In genomic region chr10:52682766-52683165, GRCh38 we compare ENCODE assay signal across 18 cellular contexts.
A peak's percentile ranks its signal among the peaks of the same experiment; 100 is the strongest.
DNase-seq lines count a peak whose midpoint lies in the region; ATAC-seq, FAIRE-seq and TF ChIP-seq lines count a peak whose summit lies in the region.
"Had no signal": no experiment of that assay in that cellular context is flagged by ENCODE, and none has a peak within 500 bp of the region (broad histone marks: within the 10 kb centered on the region; RNA-seq: fewer than 3 reads in every experiment).

No MANE protein-coding gene starts in this region.

- no peaks in the 10 kb centered on the region for H3K36me3 Mint-ChIP-seq in activated naive CD8-positive, alpha-beta T cell treated with anti-CD3 and anti-CD28 coated beads for 36 hours
- H3K36me3 Mint-ChIP-seq: CD14-positive monocyte had no signal

- H3K27me3 ChIP-seq in small intestine (ENCODE audit: control insufficient read depth in 2 of 2, insufficient read depth in 2 of 2, low read length in 2 of 2) = no peaks in the 10 kb centered on the region

- no peaks in the 10 kb centered on the region for H3K9me3 Mint-ChIP-seq in activated naive CD8-positive, alpha-beta T cell treated with anti-CD3 and anti-CD28 coated beads for 36 hours

- no peaks in the 10 kb centered on the region for H3K27me3 Mint-ChIP-seq in activated naive CD8-positive, alpha-beta T cell treated with anti-CD3 and anti-CD28 coated beads for 36 hours

- DNase-seq in SIG-M5 treated with dmso at 0.1 percent for 504 hours (lab: John Stamatoyannopoulos, UW; ENCODE audit: unreplicated experiment) = peak; percentile 29
- no peak for DNase-seq in SIG-M5 (lab: John Stamatoyannopoulos, UW)
- DNase-seq in left colon = no peak
- DNase-seq in small intestine = peak; percentile 43
- no peak for DNase-seq in D341Med (ENCODE audit: low spot score)
- no peak for DNase-seq in activated naive CD8-positive, alpha-beta T cell treated with anti-CD3 and anti-CD28 coated beads for 36 hours
- no peak for DNase-seq in ACHN
- DNase-seq: H7, IMR-90, NCI-H1436 treated with DMSO at 0.1 percent for 48 hours, NCI-H2081, NCI-H226, NCI-H526, OCI-M1 had no signal

- H3K27ac Mint-ChIP-seq in activated naive CD8-positive, alpha-beta T cell treated with anti-CD3 and anti-CD28 coated beads for 36 hours = no peak overlapping the region
- H3K27ac Mint-ChIP-seq: CD14-positive monocyte had no signal

- 16 to 52% (median 19%) methylated on average over 1 of the region's 1 CpG for WGBS in small intestine, 3 donors

- no peak overlapping the region for H3K4me3 Mint-ChIP-seq in activated naive CD8-positive, alpha-beta T cell treated with anti-CD3 and anti-CD28 coated beads for 36 hours
- H3K4me3 Mint-ChIP-seq: CD14-positive monocyte had no signal

- H3K4me1 Mint-ChIP-seq in activated naive CD8-positive, alpha-beta T cell treated with anti-CD3 and anti-CD28 coated beads for 36 hours = no peaks in the 10 kb centered on the region
- H3K4me1 Mint-ChIP-seq: CD14-positive monocyte had no signal

- no peaks in the 10 kb centered on the region for H3K9me3 ChIP-seq in small intestine (ENCODE audit: control insufficient read depth, low read depth)

- no peak for FAIRE-seq in small intestine (lab: Jason Lieb, UNC)
- FAIRE-seq: D721Med had no signal

- no peaks in the 10 kb centered on the region for H3K36me3 ChIP-seq in small intestine (ENCODE audit: control insufficient read depth in 2 of 2, insufficient read depth in 2 of 2, low read length in 2 of 2)

- in situ Hi-C loops in ACHN (cut with HindIII; ENCODE audit: low pct_ligation_motif_present, low pct_unique_long_range_greater_than_20kb, low sequenced_read_pairs) = no loop called here

- H3K4me1 ChIP-seq in small intestine (ENCODE audit: control insufficient read depth in 2 of 2, insufficient read depth in 1 of 2, low read depth in 1 of 2, low read length in 1 of 2) = no peaks in the 10 kb centered on the region

- peak; percentile 93 for ATAC-seq in left colon

- intact Hi-C loops in left colon (cut with DNase I, micrococcal nuclease) = no loop called here

- H3K27ac ChIP-seq in VCaP (peak overlapping the region; percentile 54), small intestine (ENCODE audit: low read depth in 1 of 2, low read length in 1 of 2) (no peak overlapping the region)
- H3K27ac ChIP-seq: SK-N-MC had no signal

- TF ChIP-seq CTCF in VCaP (conservative IDR thresholded peaks at IDR 0.05) = no peak

- H3K4me3 ChIP-seq in small intestine (ENCODE audit: low read depth in 1 of 2, low read length in 2 of 2) = no peak overlapping the region
- H3K4me3 ChIP-seq: SK-N-MC had no signal

Comparison
In these comparisons a context has a peak if more than half of its experiments do, and no peak if none do; other contexts are left out.
1. DNase-seq: peak in SIG-M5 treated with dmso at 0.1 percent for 504 hours (single experiment) and small intestine (single experiment); none in SIG-M5 (single experiment), left colon (0 of 2), D341Med (single experiment), activated naive CD8-positive, alpha-beta T cell treated with anti-CD3 and anti-CD28 coated beads for 36 hours (single experiment) and ACHN (single experiment).